Comparison of ENCODE assay signal across 8 cellular contexts in the genomic region with DNA sequence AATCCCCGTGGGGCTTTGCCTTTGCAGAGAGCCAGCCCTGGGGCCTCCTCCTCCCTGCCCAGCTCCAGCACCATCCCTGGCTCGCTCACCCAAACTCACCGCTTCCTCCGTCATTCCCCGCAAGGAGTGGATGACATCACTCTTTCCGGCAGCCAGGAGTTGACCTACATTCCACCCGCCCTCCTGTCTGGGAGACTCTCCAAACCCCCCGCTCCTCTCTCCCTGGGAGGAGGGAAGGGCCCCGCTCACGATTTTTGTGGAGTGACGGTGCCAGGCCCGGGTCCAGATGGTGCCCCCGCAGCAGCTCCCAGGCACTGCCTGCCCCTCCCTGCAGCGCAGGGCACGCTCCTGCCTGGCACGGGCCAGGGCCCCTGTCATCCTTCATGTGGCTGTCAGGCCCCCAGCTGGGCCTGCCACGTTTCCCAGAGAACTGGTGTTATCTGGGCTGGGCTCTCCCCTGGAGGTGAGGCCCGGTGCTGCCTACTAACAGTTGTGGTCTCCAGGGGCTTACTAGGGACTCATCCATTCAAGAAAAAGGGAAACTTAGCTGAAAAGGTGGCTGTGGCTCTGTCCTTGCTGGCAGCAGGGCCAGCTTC. TPM values are rescaled to one million over a fixed set of nuclear protein-coding genes. Genes with fewer than 3 reads are reported as not detected.
DNase-seq lines count a peak whose midpoint lies in the region; ATAC-seq lines count a peak whose summit lies in the region.

No MANE protein-coding gene starts in this region.

- no peak for ATAC-seq in GM18867 (IDR thresholded peaks at IDR 0.05; ENCODE audit: unreplicated experiment)

- DNase-seq in Daoy (ENCODE audit: low read depth) (peak; percentile 98), NCI-H446 (lab: John Stamatoyannopoulos, UW) (peak; percentile 81 to 89), epidermal melanocyte (ENCODE audit: insufficient read length, low spot score) (peak; percentile 40), middle frontal gyrus (ENCODE audit: extremely low spot score, low spot score) (peak; percentile 79), GF-D8 (lab: John Stamatoyannopoulos, UW) (no peak)
- DNase-seq in stimulated activated CD4-positive, alpha-beta T cell treated with anti-CD3 and anti-CD28 coated beads, Interleukin-12 subunit alpha, Interleukin-12 subunit beta, amount 100 ng/mL, for 4 hours: no peak
- no peak for DNase-seq in activated CD4-positive, alpha-beta T cell treated with anti-CD3 and anti-CD28 coated beads for 1 hour

RNA-seq across cellular contexts. Expression of a gene that starts 52.3 kb away (rescaled TPM):
- total RNA-seq in Daoy (2014; rRNA removed; shearing (Covaris generic)): 1.9 and 2.6 TPM in 2 replicates

Comparison
In these comparisons a context has a peak if more than half of its experiments do, and no peak if none do; other contexts are left out.
1. DNase-seq: peak in Daoy (single experiment), NCI-H446 (2 of 2), epidermal melanocyte (single experiment) and middle frontal gyrus (single experiment); none in stimulated activated CD4-positive, alpha-beta T cell treated with anti-CD3 and anti-CD28 coated beads, Interleukin-12 subunit alpha, Interleukin-12 subunit beta, amount 100 ng/mL, for 4 hours (single experiment), activated CD4-positive, alpha-beta T cell treated with anti-CD3 and anti-CD28 coated beads for 1 hour (single experiment) and GF-D8 (single experiment).